In the genomic region with DNA sequence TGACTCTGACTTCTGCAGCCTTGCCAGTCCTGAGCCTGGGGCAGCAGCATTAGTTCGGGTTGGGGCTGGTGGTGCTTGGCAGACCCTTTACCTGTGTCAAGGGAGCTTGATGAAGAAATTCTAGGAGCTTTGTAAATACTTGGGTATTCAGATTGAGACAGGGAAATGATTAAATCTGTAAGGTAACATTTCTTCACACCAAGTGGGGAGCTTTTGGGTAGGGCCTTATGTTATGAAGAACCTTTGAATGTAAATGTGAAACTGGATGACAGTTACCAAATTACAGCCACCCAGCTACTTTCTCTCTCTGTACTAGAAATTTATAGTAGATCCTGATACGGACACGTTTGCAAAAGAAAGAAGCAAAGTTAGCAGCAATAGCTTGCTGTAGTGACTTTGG, we compare ENCODE assay signal across 23 cellular contexts.
"Had no signal": no experiment of that assay in that cellular context is flagged by ENCODE, and none has a peak within 500 bp of the region (broad histone marks: within the 10 kb centered on the region; RNA-seq: fewer than 3 reads in every experiment).

No MANE protein-coding gene starts in this region.

- H3K27ac ChIP-seq: coronary artery, gastrocnemius medialis, left lung, uterus had no signal

- H3K4me3 Mint-ChIP-seq: activated CD4-positive, alpha-beta T cell treated with anti-CD3 and anti-CD28 coated beads, Interleukin-2, amount 10 ng/mL, durations not matched to agents 7 days and 5 days; activated naive CD8-positive, alpha-beta T cell treated with anti-CD3 and anti-CD28 coated beads for 36 hours; activated T-helper 1 cell treated with anti-CD3 and anti-CD28 coated beads, Interleukin-12 subunit alpha, Interleukin-12 subunit beta, Interleukin-2, Interleukin-4 antibody, amounts not matched to agents 30 ng/mL and 10 ng/mL and 1 ng/mL, durations not matched to agents 14 hours and 24 hours and 36 hours; nephron; T-cell had no signal

- ATAC-seq: esophagus mucosa, gastrocnemius medialis, left lung, T-cell had no signal

- DNase-seq: activated CD4-positive, alpha-beta T cell treated with anti-CD3 and anti-CD28 coated beads, Interleukin-2, amount 10 ng/mL, durations not matched to agents 7 days and 5 days; activated CD4-positive, CD25-positive, alpha-beta regulatory T cell; activated CD8-positive, alpha-beta memory T cell treated with anti-CD3 and anti-CD28 coated beads for 24 hours; activated naive CD8-positive, alpha-beta T cell treated with anti-CD3 and anti-CD28 coated beads for 36 hours; amniotic stem cell; central memory CD4-positive, alpha-beta T cell; effector CD4-positive, alpha-beta T cell; gastrocnemius medialis; head of caudate nucleus; left lung; midbrain; occipital lobe; stimulated activated CD4-positive, alpha-beta T cell treated with anti-CD3 and anti-CD28 coated beads, Interleukin-12 subunit alpha, Interleukin-12 subunit beta, amount 100 ng/mL, for 4 hours; stimulated activated CD4-positive, alpha-beta T cell treated with anti-CD3 and anti-CD28 coated beads, Interleukin-1b, Interleukin-23, amount 100 ng/mL, for 48 hours; stimulated activated CD8-positive, alpha-beta memory T cell treated with anti-CD3 and anti-CD28 coated beads, Interleukin-4, amount 100 ng/mL, for 48 hours; stimulated activated naive CD4-positive, alpha-beta T cell treated with Interleukin-2 at 50 U/mL for 16 hours; T-cell; uterus had no signal

- H3K27me3 Mint-ChIP-seq: activated CD4-positive, alpha-beta T cell treated with anti-CD3 and anti-CD28 coated beads, Interleukin-2, amount 10 ng/mL, durations not matched to agents 7 days and 5 days; activated naive CD8-positive, alpha-beta T cell treated with anti-CD3 and anti-CD28 coated beads for 36 hours; progenitor cell of endocrine pancreas; T-cell had no signal

- H3K27ac Mint-ChIP-seq: activated CD4-positive, alpha-beta T cell treated with anti-CD3 and anti-CD28 coated beads, Interleukin-2, amount 10 ng/mL, durations not matched to agents 7 days and 5 days; activated naive CD8-positive, alpha-beta T cell treated with anti-CD3 and anti-CD28 coated beads for 36 hours; activated T-helper 1 cell treated with anti-CD3 and anti-CD28 coated beads, Interleukin-12 subunit alpha, Interleukin-12 subunit beta, Interleukin-2, Interleukin-4 antibody, amounts not matched to agents 30 ng/mL and 10 ng/mL and 1 ng/mL, durations not matched to agents 14 hours and 24 hours and 36 hours; nephron; progenitor cell of endocrine pancreas; T-cell had no signal
